ENCODE assay signal across 19 cellular contexts in genomic region chr7:48471206-48471605, GRCh38.
DNase-seq lines count a peak whose midpoint lies in the region.
"Had no signal": no experiment of that assay in that cellular context is flagged by ENCODE, and none has a peak within 500 bp of the region (broad histone marks: within the 10 kb centered on the region; RNA-seq: fewer than 3 reads in every experiment).

No MANE protein-coding gene starts in this region.

- H3K27me3 ChIP-seq in HAP-1 (ENCODE audit: low read depth) (no peaks in the 10 kb centered on the region), mesendoderm (ENCODE audit: insufficient read depth, low read length, poor library complexity) (no peaks in the 10 kb centered on the region)
- H3K27me3 ChIP-seq: BE2C had no signal

- in situ Hi-C loops in HAP-1 (cut with MboI; ENCODE audit: low sequenced_read_pairs), result no loop called here

- H2BK15ac ChIP-seq in mesendoderm (replicated peaks; ENCODE audit: low read depth), result no peak overlapping the region

- H3K79me1 ChIP-seq in mesendoderm (ENCODE audit: low read length), result no peaks in the 10 kb centered on the region

- no peak overlapping the region for H2AK5ac ChIP-seq in mesendoderm (ENCODE audit: low read length)

- no peak overlapping the region for H3K4me3 ChIP-seq in HAP-1
- H3K4me3 ChIP-seq in SK-N-MC, result peak overlapping the region; percentile 48
- H3K4me3 ChIP-seq in mesendoderm (ENCODE audit: low read length), result no peak overlapping the region
- H3K4me3 ChIP-seq: K562 had no signal

- H3K36me3 ChIP-seq in HAP-1 (replicated peaks) (no peaks in the 10 kb centered on the region), SK-N-MC (ENCODE audit: insufficient read depth, low read length) (no peaks in the 10 kb centered on the region), mesendoderm (ENCODE audit: control insufficient read depth, insufficient read depth, low read length) (no peaks in the 10 kb centered on the region)
- H3K36me3 ChIP-seq: BE2C had no signal

- no peak overlapping the region for H3K4ac ChIP-seq in mesendoderm (ENCODE audit: low read depth, low read length)

- no peak overlapping the region for H3K18ac ChIP-seq in mesendoderm (ENCODE audit: low read length)

- no peak overlapping the region for H2BK120ac ChIP-seq in mesendoderm (ENCODE audit: low read depth, low read length)

- H3K79me2 ChIP-seq in mesendoderm (ENCODE audit: control insufficient read depth, insufficient read depth, low read length), result no peaks in the 10 kb centered on the region

- no peak overlapping the region for H3K4me2 ChIP-seq in mesendoderm (ENCODE audit: low read length)

- no peaks in the 10 kb centered on the region for H3K9me3 ChIP-seq in HAP-1
- H3K9me3 ChIP-seq in SK-N-MC (ENCODE audit: low read depth, low read length), result no peaks in the 10 kb centered on the region
- H3K9me3 ChIP-seq: BE2C had no signal

- H3K27ac ChIP-seq in SK-N-MC (peak overlapping the region; percentile 90), mesendoderm (ENCODE audit: low read depth, low read length) (no peak overlapping the region)

- DNase-seq in HAP-1 (ENCODE audit: low spot score in 2 of 2) (peak; percentile 60 to 97), SK-N-MC (ENCODE audit: low read depth, low spot score) (no peak), mesendoderm (peak; percentile 11), SW480 (ENCODE audit: low spot score) (no peak), NCI-H128 (lab: John Stamatoyannopoulos, UW; ENCODE audit: unreplicated experiment) (no peak)
- no peak for DNase-seq in activated CD4-positive, alpha-beta T cell treated with anti-CD3 and anti-CD28 coated beads for 4 hours
- no peak for DNase-seq in stimulated activated naive CD4-positive, alpha-beta T cell treated with Interleukin-2 at 50 U/mL for 16 hours (lab: John Stamatoyannopoulos, UW)
- DNase-seq: BE2C; Calu3; CD8-positive, alpha-beta memory T cell; DMS79 treated with DMSO at 0.1 percent for 48 hours; H7; Kasumi-1; NCI-H1105 treated with DMSO at 0.1 percent for 48 hours; NCI-H2029 treated with DMSO at 0.1 percent for 48 hours; NCI-H226; NCI-H510A; PC-3 had no signal

- peaks cover 24% of the 10 kb centered on the region for H3K4me1 ChIP-seq in HAP-1
- H3K4me1 ChIP-seq in mesendoderm (ENCODE audit: control insufficient read depth, low read depth, low read length), result peaks cover 4% of the 10 kb centered on the region
- H3K4me1 ChIP-seq: BE2C had no signal

- H3K56ac ChIP-seq in mesendoderm (ENCODE audit: low read length), result no peak overlapping the region

- no peak overlapping the region for H2BK5ac ChIP-seq in mesendoderm (ENCODE audit: low read length)

- H3K9ac ChIP-seq in SK-N-MC (ENCODE audit: insufficient read length) (peak overlapping the region; percentile 7), mesendoderm (ENCODE audit: low read length) (no peak overlapping the region)

- no peak overlapping the region for H4K8ac ChIP-seq in mesendoderm (ENCODE audit: low read depth, low read length)

- WGBS in mesendoderm (ENCODE audit: extremely low coverage, insufficient coverage, low lambda C conversion rate), result no CpG with 5 or more reads among the region's 5 CpGs

- H3K23ac ChIP-seq in mesendoderm (ENCODE audit: low read length), result no peak overlapping the region

- no peak overlapping the region for H4K5ac ChIP-seq in mesendoderm (ENCODE audit: low read length)

Comparison
In these comparisons a context has a peak if more than half of its experiments do, and no peak if none do; other contexts are left out.
1. DNase-seq: peak in HAP-1 (2 of 2) and mesendoderm (single experiment); none in SK-N-MC (single experiment), SW480 (single experiment), activated CD4-positive, alpha-beta T cell treated with anti-CD3 and anti-CD28 coated beads for 4 hours (0 of 2), NCI-H128 (single experiment) and stimulated activated naive CD4-positive, alpha-beta T cell treated with Interleukin-2 at 50 U/mL for 16 hours (single experiment).